ENCODE assay signal across 22 cellular contexts in genomic region chr13:31980842-31981241, GRCh38. TPM values are rescaled to one million over a fixed set of nuclear protein-coding genes. Genes with fewer than 3 reads are reported as not detected.
DNase-seq lines count a peak whose midpoint lies in the region; ATAC-seq, FAIRE-seq and TF ChIP-seq lines count a peak whose summit lies in the region.
"Had no signal": no experiment of that assay in that cellular context is flagged by ENCODE, and none has a peak within 500 bp of the region (broad histone marks: within the 10 kb centered on the region; RNA-seq: fewer than 3 reads in every experiment).

No MANE protein-coding gene starts in this region.

- no peak for TF ChIP-seq CTCF in bronchial epithelial cell (IDR thresholded peaks at IDR 0.05; ENCODE audit: insufficient read depth, low read length, severe bottlenecking)

- peaks cover 0 to 7% of the 10 kb centered on the region in 2 donors for H3K27me3 Mint-ChIP-seq in effector memory CD8-positive, alpha-beta T cell

- no peaks in the 10 kb centered on the region for H3K4me1 Mint-ChIP-seq in effector memory CD8-positive, alpha-beta T cell (ENCODE audit: low read depth in 2 of 2)

- H3K36me3 ChIP-seq in bronchial epithelial cell (ENCODE audit: control insufficient read depth, insufficient read depth, low read length) = no peaks in the 10 kb centered on the region
- H3K36me3 ChIP-seq: BLaER1, SJSA1 had no signal

- H3K27me3 ChIP-seq in bronchial epithelial cell (ENCODE audit: control insufficient read depth, insufficient read depth, low read length) = no peaks in the 10 kb centered on the region
- H3K27me3 ChIP-seq: BLaER1, SJSA1 had no signal

- no peak overlapping the region for H3K27ac Mint-ChIP-seq in effector memory CD8-positive, alpha-beta T cell
- H3K27ac Mint-ChIP-seq: CD4-positive, alpha-beta T cell had no signal

- no peaks in the 10 kb centered on the region for H3K9me3 Mint-ChIP-seq in effector memory CD8-positive, alpha-beta T cell
- H3K9me3 Mint-ChIP-seq: CD4-positive, alpha-beta T cell had no signal

- H3K36me3 Mint-ChIP-seq in effector memory CD8-positive, alpha-beta T cell (ENCODE audit: insufficient read depth) = no peaks in the 10 kb centered on the region

- ATAC-seq in left lobe of liver (peak; percentile 37), HG02588 (IDR thresholded peaks at IDR 0.05; ENCODE audit: unreplicated experiment) (no peak)
- no peak for ATAC-seq in effector memory CD8-positive, alpha-beta T cell (replicated peaks)
- ATAC-seq: Panc1 had no signal

- no peak overlapping the region for H3K4me3 ChIP-seq in bronchial epithelial cell (ENCODE audit: low read depth, low read length)
- H3K4me3 ChIP-seq: BLaER1, SJSA1 had no signal

- H3K4me3 Mint-ChIP-seq in effector memory CD8-positive, alpha-beta T cell = no peak overlapping the region
- H3K4me3 Mint-ChIP-seq: CD4-positive, alpha-beta T cell had no signal

- DNase-seq in HT-29 (ENCODE audit: low spot score) (peak; percentile 66), bronchial epithelial cell (ENCODE audit: low read depth) (peak; percentile 48), left lobe of liver (ENCODE audit: low spot score) (no peak), SIG-M5 treated with dmso at 0.1 percent for 504 hours (lab: John Stamatoyannopoulos, UW; ENCODE audit: unreplicated experiment) (no peak), NCI-H226 (no peak)
- DNase-seq in effector memory CD8-positive, alpha-beta T cell = no peak
- DNase-seq: ACHN; CD4-positive, alpha-beta T cell; COR-L47; DND-41; GOT3; HCEC 1CT; KG1; NCI-H1105; NCI-H748 treated with DMSO at 0.1 percent for 48 hours; NK-92 treated with Interleukin-12 subunit alpha and Interleukin-12 subunit beta, amount 100 ng/mL, for 24 hours had no signal

- FAIRE-seq in bronchial epithelial cell (lab: Jason Lieb, UNC) = no peak
- FAIRE-seq: GM12891, GM18507 had no signal

RNA-seq across cellular contexts. Expression of gene FRY, which starts 50.7 kb away (rescaled TPM):
- 23.9 and 29.4 TPM in 2 replicates for total RNA-seq in HT-29 (2014; rRNA removed; shearing (Covaris generic))
- total RNA-seq in bronchial epithelial cell (0.79 and 5.8 TPM in 2 replicates), left lobe of liver (15.1 TPM)

Comparison
In these comparisons a context has a peak if more than half of its experiments do, and no peak if none do; other contexts are left out.
1. DNase-seq: peak in HT-29 (single experiment) and bronchial epithelial cell (single experiment); none in left lobe of liver (single experiment), SIG-M5 treated with dmso at 0.1 percent for 504 hours (single experiment), effector memory CD8-positive, alpha-beta T cell (0 of 3) and NCI-H226 (single experiment).